In the genomic region with DNA sequence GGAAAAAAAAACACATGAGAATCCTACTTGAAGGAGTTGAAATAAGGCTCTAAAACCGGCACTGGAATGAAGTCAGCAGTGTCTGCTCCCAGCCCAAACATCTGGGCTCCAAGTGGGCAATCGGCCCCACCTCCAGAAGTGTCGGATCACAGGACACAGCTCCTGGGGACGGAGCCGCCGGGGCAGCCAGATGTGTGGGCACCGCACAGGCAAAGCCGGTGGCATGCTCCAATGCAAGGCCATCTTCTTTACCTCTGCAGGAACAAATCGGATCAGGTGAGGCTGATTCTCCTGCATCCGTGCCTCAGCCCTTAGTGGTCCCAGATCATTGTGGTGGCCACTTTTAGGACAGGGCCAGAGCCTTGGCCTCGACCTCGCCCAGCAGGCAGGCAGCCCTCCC, we compare ENCODE assay signal across 28 cellular contexts.
"Had no signal": no experiment of that assay in that cellular context is flagged by ENCODE, and none has a peak within 500 bp of the region (broad histone marks: within the 10 kb centered on the region; RNA-seq: fewer than 3 reads in every experiment).

No MANE protein-coding gene starts in this region.

- H3K4me1 Mint-ChIP-seq: immature natural killer cell; natural killer cell; stimulated activated effector memory CD8-positive, alpha-beta T cell treated with anti-CD3 and anti-CD28 coated beads, Interleukin-12 subunit alpha, Interleukin-12 subunit beta, amount 100 ng/mL, for 72 hours had no signal

- H3K27me3 Mint-ChIP-seq: stimulated activated naive CD8-positive, alpha-beta T cell treated with anti-CD3 and anti-CD28 coated beads, Interleukin-15, Interleukin-2, amounts not matched to agents 100 ng/mL and 50 ng/mL, for 24 hours had no signal

- H3K4me3 ChIP-seq: left ventricle myocardium inferior, lung, neural progenitor cell, pancreas, prostate gland, skin epidermis, suprapubic skin, transverse colon, upper lobe of right lung had no signal

- H3K9me3 ChIP-seq: left ventricle myocardium inferior, pancreas, prostate gland, suprapubic skin, transverse colon, upper lobe of right lung had no signal

- H3K27me3 ChIP-seq: neural progenitor cell, pancreas had no signal

- H3K9me3 Mint-ChIP-seq: immature natural killer cell; mesothelial cell of epicardium; naive B cell; natural killer cell; nephron progenitor cell; neural progenitor cell; stimulated activated effector memory CD8-positive, alpha-beta T cell treated with anti-CD3 and anti-CD28 coated beads, Interleukin-12 subunit alpha, Interleukin-12 subunit beta, amount 100 ng/mL, for 72 hours; stimulated activated naive CD8-positive, alpha-beta T cell treated with anti-CD3 and anti-CD28 coated beads, Interleukin-15, Interleukin-2, amounts not matched to agents 100 ng/mL and 50 ng/mL, for 24 hours had no signal

- H3K36me3 ChIP-seq: left ventricle myocardium inferior, neural progenitor cell, pancreas, prostate gland, suprapubic skin, transverse colon, upper lobe of right lung had no signal

- ATAC-seq: left colon; natural killer cell; pancreas; right cardiac atrium; sciatic nerve; stimulated activated effector memory CD8-positive, alpha-beta T cell treated with anti-CD3 and anti-CD28 coated beads, Interleukin-12 subunit alpha, Interleukin-12 subunit beta, amount 100 ng/mL, for 72 hours; upper lobe of right lung had no signal

- H2AFZ ChIP-seq: neural progenitor cell had no signal

- H3K27ac ChIP-seq: left ventricle myocardium inferior, neural progenitor cell, pancreas, prostate gland, skin epidermis, suprapubic skin, transverse colon, upper lobe of right lung had no signal

- H3K4me1 ChIP-seq: prostate gland, suprapubic skin had no signal

- H3K27ac Mint-ChIP-seq: immature natural killer cell; mesothelial cell of epicardium; naive B cell; natural killer cell; nephron progenitor cell; neural progenitor cell; stimulated activated effector memory CD8-positive, alpha-beta T cell treated with anti-CD3 and anti-CD28 coated beads, Interleukin-12 subunit alpha, Interleukin-12 subunit beta, amount 100 ng/mL, for 72 hours; stimulated activated naive CD8-positive, alpha-beta T cell treated with anti-CD3 and anti-CD28 coated beads, Interleukin-15, Interleukin-2, amounts not matched to agents 100 ng/mL and 50 ng/mL, for 24 hours had no signal

- H3K4me3 Mint-ChIP-seq: immature natural killer cell; mesothelial cell of epicardium; naive B cell; natural killer cell; nephron progenitor cell; neural progenitor cell; stimulated activated effector memory CD8-positive, alpha-beta T cell treated with anti-CD3 and anti-CD28 coated beads, Interleukin-12 subunit alpha, Interleukin-12 subunit beta, amount 100 ng/mL, for 72 hours; stimulated activated naive CD8-positive, alpha-beta T cell treated with anti-CD3 and anti-CD28 coated beads, Interleukin-15, Interleukin-2, amounts not matched to agents 100 ng/mL and 50 ng/mL, for 24 hours had no signal

- H3K36me3 Mint-ChIP-seq: immature natural killer cell; mesothelial cell of epicardium; naive B cell; natural killer cell; stimulated activated effector memory CD8-positive, alpha-beta T cell treated with anti-CD3 and anti-CD28 coated beads, Interleukin-12 subunit alpha, Interleukin-12 subunit beta, amount 100 ng/mL, for 72 hours had no signal

- DNase-seq: hypothalamus; immature natural killer cell; kidney; left colon; left ventricle myocardium inferior; mesendoderm; naive B cell; natural killer cell; nephron progenitor cell; pancreas; posterior cingulate gyrus; retina; right cardiac atrium; stimulated activated CD4-positive, alpha-beta T cell treated with anti-CD3 and anti-CD28 coated beads, Interleukin-12 subunit alpha, Interleukin-12 subunit beta, amount 100 ng/mL, for 4 hours; stimulated activated CD4-positive, alpha-beta T cell treated with anti-CD3 and anti-CD28 coated beads, Interleukin-15, amount 100 ng/mL, for 24 hours; stimulated activated CD4-positive, alpha-beta T cell treated with anti-CD3 and anti-CD28 coated beads, Interleukin-4, amount 100 ng/mL, for 24 hours; stimulated activated naive CD4-positive, alpha-beta T cell; transverse colon; upper lobe of right lung had no signal
